Comparison of ENCODE assay signal across 10 cellular contexts in the genomic region with DNA sequence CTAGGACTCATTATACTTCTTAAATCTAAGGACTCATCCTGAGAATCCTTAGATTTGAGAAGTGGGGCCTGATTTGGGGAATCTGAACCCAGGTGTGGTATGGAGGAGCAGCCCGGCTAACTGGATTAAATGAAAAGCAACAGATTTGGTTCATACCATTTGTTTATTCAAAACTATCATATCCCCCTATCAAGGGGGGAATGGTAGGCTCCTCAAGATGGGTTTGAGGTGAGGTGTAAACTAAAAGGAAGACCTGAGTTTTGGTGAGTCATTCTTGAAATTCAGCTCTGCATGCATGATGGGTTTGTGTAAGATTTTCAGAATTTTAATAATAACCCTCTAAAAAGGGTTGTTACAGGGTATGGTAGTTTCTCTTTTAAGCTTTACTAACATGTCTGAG. TPM values are rescaled to one million over a fixed set of nuclear protein-coding genes. Genes with fewer than 3 reads are reported as not detected.
DNase-seq lines count a peak whose midpoint lies in the region; ATAC-seq, FAIRE-seq and TF ChIP-seq lines count a peak whose summit lies in the region.
"Had no signal": no experiment of that assay in that cellular context is flagged by ENCODE, and none has a peak within 500 bp of the region (broad histone marks: within the 10 kb centered on the region; RNA-seq: fewer than 3 reads in every experiment).

No MANE protein-coding gene starts in this region.

- WGBS in tibial nerve, 2 donors = 93 to 100% methylated on average over 1 of the region's 1 CpG

- peaks cover 51% of the 10 kb centered on the region for H3K36me3 Mint-ChIP-seq in activated CD4-positive, alpha-beta T cell treated with anti-CD3 and anti-CD28 coated beads, Interleukin-2, amount 10 ng/mL, durations not matched to agents 7 days and 5 days (ENCODE audit: low read depth)
- H3K36me3 Mint-ChIP-seq in endothelial cell (ENCODE audit: low read depth, unreplicated experiment) = no peaks in the 10 kb centered on the region

- POLR2A ChIA-PET in activated CD4-positive, alpha-beta T cell treated with anti-CD3 and anti-CD28 coated beads, Interleukin-2, amount 10 ng/mL, durations not matched to agents 7 days and 5 days (lab: Charles Lee) = no interaction called here

- peaks cover 50% of the 10 kb centered on the region for H3K4me1 Mint-ChIP-seq in activated CD4-positive, alpha-beta T cell treated with anti-CD3 and anti-CD28 coated beads, Interleukin-2, amount 10 ng/mL, durations not matched to agents 7 days and 5 days
- H3K4me1 Mint-ChIP-seq in endothelial cell (ENCODE audit: unreplicated experiment) = peaks cover 9% of the 10 kb centered on the region

- H3K36me3 ChIP-seq in tibial nerve = peaks cover 0 to 16% (median 0%) of the 10 kb centered on the region in 3 donors
- H3K36me3 ChIP-seq: prostate gland had no signal

- peaks cover 0 to 13% (median 0%) of the 10 kb centered on the region in 4 donors for H3K9me3 ChIP-seq in tibial nerve
- H3K9me3 ChIP-seq: prostate gland had no signal

- H3K27me3 Mint-ChIP-seq in activated CD4-positive, alpha-beta T cell treated with anti-CD3 and anti-CD28 coated beads, Interleukin-2, amount 10 ng/mL, durations not matched to agents 7 days and 5 days = no peaks in the 10 kb centered on the region
- H3K27me3 Mint-ChIP-seq in endothelial cell (ENCODE audit: unreplicated experiment) = no peaks in the 10 kb centered on the region

- H3K27ac ChIP-seq in tibial nerve = no peak overlapping the region
- H3K27ac ChIP-seq: prostate gland had no signal

- TF ChIP-seq POLR2A in GM12892 (IDR thresholded peaks at IDR 0.05; ENCODE audit: low read depth, low read length) (no peak), tibial nerve (IDR thresholded peaks at IDR 0.05) (no peak)

- DNase-seq in GM12892 (ENCODE audit: insufficient read length) (peak; percentile 20), endothelial cell (ENCODE audit: low spot score) (no peak), tibial nerve (ENCODE audit: low spot score in 2 of 2) (no peak), NCI-H774 (lab: John Stamatoyannopoulos, UW) (no peak)
- DNase-seq in activated CD4-positive, alpha-beta T cell treated with anti-CD3 and anti-CD28 coated beads, Interleukin-2, amount 10 ng/mL, durations not matched to agents 7 days and 5 days = peak; percentile 36
- DNase-seq in stimulated activated naive CD4-positive, alpha-beta T cell treated with Interleukin-2 at 50 U/mL for 16 hours (lab: John Stamatoyannopoulos, UW) = no peak

- no peaks in the 10 kb centered on the region for H3K4me1 ChIP-seq in tibial nerve
- H3K4me1 ChIP-seq: prostate gland had no signal

- H3K4me3 Mint-ChIP-seq in activated CD4-positive, alpha-beta T cell treated with anti-CD3 and anti-CD28 coated beads, Interleukin-2, amount 10 ng/mL, durations not matched to agents 7 days and 5 days = peak overlapping the region; percentile 45
- no peak overlapping the region for H3K4me3 Mint-ChIP-seq in endothelial cell (ENCODE audit: unreplicated experiment)

- CTCF ChIA-PET in activated CD4-positive, alpha-beta T cell treated with anti-CD3 and anti-CD28 coated beads, Interleukin-2, amount 10 ng/mL, durations not matched to agents 7 days and 5 days (lab: Charles Lee) = no interaction called here

- no peak overlapping the region for H3K27ac Mint-ChIP-seq in activated CD4-positive, alpha-beta T cell treated with anti-CD3 and anti-CD28 coated beads, Interleukin-2, amount 10 ng/mL, durations not matched to agents 7 days and 5 days
- H3K27ac Mint-ChIP-seq in endothelial cell (ENCODE audit: unreplicated experiment) = no peak overlapping the region

- FAIRE-seq in GM12892 (lab: Jason Lieb, UNC) = peak; percentile 53
- FAIRE-seq: HepG2 had no signal

- no peak for TF ChIP-seq CTCF in endothelial cell (IDR thresholded peaks at IDR 0.05; ENCODE audit: unreplicated experiment)
- TF ChIP-seq CTCF in tibial nerve (IDR thresholded peaks at IDR 0.05) = no peak

- no peak for TF ChIP-seq EP300 in tibial nerve (IDR thresholded peaks at IDR 0.05)

- no peaks in the 10 kb centered on the region for H3K27me3 ChIP-seq in tibial nerve

- no peak overlapping the region for H3K4me3 ChIP-seq in tibial nerve
- H3K4me3 ChIP-seq: prostate gland had no signal

- ATAC-seq in GM19328 (IDR thresholded peaks at IDR 0.05; ENCODE audit: unreplicated experiment) (peak; percentile 84), HG02970 (IDR thresholded peaks at IDR 0.05; ENCODE audit: low FRiP score, unreplicated experiment) (peak; percentile 79)
- ATAC-seq: HepG2 had no signal

- peaks cover 12% of the 10 kb centered on the region for H3K9me3 Mint-ChIP-seq in activated CD4-positive, alpha-beta T cell treated with anti-CD3 and anti-CD28 coated beads, Interleukin-2, amount 10 ng/mL, durations not matched to agents 7 days and 5 days
- no peaks in the 10 kb centered on the region for H3K9me3 Mint-ChIP-seq in endothelial cell (ENCODE audit: unreplicated experiment)

RNA-seq across cellular contexts. Expression of gene CASP6, which starts 53.4 kb away (rescaled TPM):
- polyA plus RNA-seq in GM12892 (2012; ENCODE audit: missing spikeins) = 18.3 TPM
- total RNA-seq in activated CD4-positive, alpha-beta T cell treated with anti-CD3 and anti-CD28 coated beads, Interleukin-2, amount 10 ng/mL, durations not matched to agents 7 days and 5 days = 10 to 100 TPM; 25.7 to 31.5 TPM
- total RNA-seq in endothelial cell (ENCODE audit: unreplicated experiment) = 76.4 TPM
- 10 to 100 TPM; 10.0 to 18.0 (median 13.7) TPM for total RNA-seq in tibial nerve

Comparison
In these comparisons a context has a peak if more than half of its experiments do, and no peak if none do; other contexts are left out.
1. DNase-seq: peak in GM12892 (single experiment) and activated CD4-positive, alpha-beta T cell treated with anti-CD3 and anti-CD28 coated beads, Interleukin-2, amount 10 ng/mL, durations not matched to agents 7 days and 5 days (single experiment); none in endothelial cell (single experiment), tibial nerve (0 of 2), stimulated activated naive CD4-positive, alpha-beta T cell treated with Interleukin-2 at 50 U/mL for 16 hours (single experiment) and NCI-H774 (single experiment).